Comparison of ENCODE assay signal across 11 cellular contexts in the genomic region with DNA sequence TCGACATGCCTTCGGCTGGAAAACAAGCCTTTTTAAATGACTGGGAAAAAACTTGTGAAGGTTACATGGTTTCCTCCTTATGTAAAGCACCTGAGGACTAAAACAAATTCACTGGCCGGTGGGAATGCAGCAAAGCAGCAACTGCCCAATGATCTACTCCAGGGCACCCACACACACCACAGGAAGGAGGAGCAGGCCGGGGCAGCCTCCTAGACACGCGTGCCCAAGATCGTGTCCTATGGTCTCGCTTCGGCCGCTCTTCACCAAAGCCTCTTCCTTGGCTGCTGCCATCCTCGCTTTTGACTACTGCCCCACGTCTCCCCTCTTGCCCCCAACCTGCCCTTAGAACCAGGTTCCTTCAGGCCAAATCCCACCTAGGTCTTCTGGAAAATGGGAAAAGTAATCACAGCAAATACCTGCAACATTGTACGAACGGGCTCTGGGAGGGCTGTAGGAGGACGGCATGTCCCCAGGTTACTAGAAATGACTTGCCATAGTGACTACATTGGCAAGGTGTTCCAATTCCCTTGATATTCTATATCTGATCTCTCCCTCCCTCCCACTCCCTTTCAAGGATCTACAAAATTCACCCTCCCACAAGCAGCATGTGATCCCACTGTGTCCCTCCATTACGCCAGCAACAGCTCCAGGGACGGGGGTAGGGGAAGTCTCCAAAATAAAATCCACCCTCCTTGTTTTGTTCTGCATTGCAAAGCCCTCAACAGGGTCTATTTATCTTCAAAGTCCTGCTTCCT.
DNase-seq lines count a peak whose midpoint lies in the region; ATAC-seq, FAIRE-seq and TF ChIP-seq lines count a peak whose summit lies in the region.
"Had no signal": no experiment of that assay in that cellular context is flagged by ENCODE, and none has a peak within 500 bp of the region (broad histone marks: within the 10 kb centered on the region; RNA-seq: fewer than 3 reads in every experiment).

No MANE protein-coding gene starts in this region.

- TF ChIP-seq EP300 in neural cell (conservative IDR thresholded peaks at IDR 0.05; ENCODE audit: poor library complexity, severe bottlenecking): no peak

- H3K4me2 ChIP-seq in neural cell (ENCODE audit: low read length): no peak overlapping the region

- H3K27me3 ChIP-seq in heart right ventricle (no peaks in the 10 kb centered on the region), neural cell (ENCODE audit: insufficient read depth, low read depth, low read length) (no peaks in the 10 kb centered on the region)

- DNase-seq in heart right ventricle (no peak), Right ventricle myocardium superior (no peak), coronary artery (ENCODE audit: low spot score) (no peak), urothelium cell line (ENCODE audit: low spot score) (no peak), GM20000 (ENCODE audit: low spot score) (no peak), MV-4-11 (lab: John Stamatoyannopoulos, UW) (no peak), NCI-H748 (lab: John Stamatoyannopoulos, UW; ENCODE audit: unreplicated experiment) (no peak)
- DNase-seq: activated CD8-positive, alpha-beta memory T cell treated with anti-CD3 and anti-CD28 coated beads for 24 hours; effector CD8-positive, alpha-beta T cell; OCI-M1 had no signal

- TF ChIP-seq CTCF in heart right ventricle (IDR thresholded peaks at IDR 0.05) (no peak), coronary artery (IDR thresholded peaks at IDR 0.05) (no peak), neural cell (IDR thresholded peaks at IDR 0.05; ENCODE audit: poor library complexity, severe bottlenecking) (no peak), GM20000 (IDR thresholded peaks at IDR 0.05; ENCODE audit: extremely low read depth, missing control alignments) (no peak)

- H3K79me2 ChIP-seq in neural cell (replicated peaks; ENCODE audit: insufficient read depth, low read length): peaks cover 7% of the 10 kb centered on the region

- H3K4me1 ChIP-seq in heart right ventricle: peaks cover 28 to 99% (median 87%) of the 10 kb centered on the region in 9 donors

- no peak overlapping the region for H2AFZ ChIP-seq in neural cell (ENCODE audit: low read depth, low read length)

- H3K4me3 ChIP-seq in heart right ventricle (no peak overlapping the region), coronary artery (peak overlapping the region; percentile 64), neural cell (ENCODE audit: low read length) (no peak overlapping the region)

- H3K9me2 ChIP-seq in neural cell (ENCODE audit: insufficient read depth, low read length): no peaks in the 10 kb centered on the region

- no peaks in the 10 kb centered on the region for H3F3A ChIP-seq in neural cell (ENCODE audit: insufficient read depth, low read length, poor library complexity, severe bottlenecking)

- H3K36me3 ChIP-seq in heart right ventricle: peaks cover 0 to 10% (median 0%) of the 10 kb centered on the region in 9 donors
- no peaks in the 10 kb centered on the region for H3K36me3 ChIP-seq in neural cell (ENCODE audit: insufficient read depth, low read length)

- TF ChIP-seq RAD21 in neural cell (conservative IDR thresholded peaks at IDR 0.05): no peak

- 81 to 86% methylated on average over 17 of the region's 17 CpGs for WGBS in heart right ventricle, 2 donors

- H3K9me3 ChIP-seq in heart right ventricle (no peaks in the 10 kb centered on the region), neural cell (ENCODE audit: low read length) (no peaks in the 10 kb centered on the region)

- FAIRE-seq in urothelium cell line (lab: Jason Lieb, UNC): peak; percentile 13

- no peaks in the 10 kb centered on the region for H4K20me1 ChIP-seq in neural cell (ENCODE audit: insufficient read depth)

- ATAC-seq in heart right ventricle: no peak
- ATAC-seq in Right ventricle myocardium superior (ENCODE audit: poor library complexity): no peak

- H3K27ac ChIP-seq in heart right ventricle (peak overlapping the region; percentile 68 to 94 (median 88)), coronary artery (peak overlapping the region; percentile 95 to 96), neural cell (ENCODE audit: low read length) (peak overlapping the region; percentile 40)

- H3K9ac ChIP-seq in neural cell (ENCODE audit: low read length): no peak overlapping the region

- intact Hi-C loops in heart right ventricle (cut with DNase I): no loop called here
- intact Hi-C loops in Right ventricle myocardium superior (cut with DNase I): loop anchor here (10.0 kb wide), 1 partner anchor 342 kb away; no protein-coding TSS in a partner anchor

TF ChIP-seq in neural cell, 6 proteins besides CTCF, POLR2A, EP300 and RAD21:
- TF ChIP-seq, protein P1, sequence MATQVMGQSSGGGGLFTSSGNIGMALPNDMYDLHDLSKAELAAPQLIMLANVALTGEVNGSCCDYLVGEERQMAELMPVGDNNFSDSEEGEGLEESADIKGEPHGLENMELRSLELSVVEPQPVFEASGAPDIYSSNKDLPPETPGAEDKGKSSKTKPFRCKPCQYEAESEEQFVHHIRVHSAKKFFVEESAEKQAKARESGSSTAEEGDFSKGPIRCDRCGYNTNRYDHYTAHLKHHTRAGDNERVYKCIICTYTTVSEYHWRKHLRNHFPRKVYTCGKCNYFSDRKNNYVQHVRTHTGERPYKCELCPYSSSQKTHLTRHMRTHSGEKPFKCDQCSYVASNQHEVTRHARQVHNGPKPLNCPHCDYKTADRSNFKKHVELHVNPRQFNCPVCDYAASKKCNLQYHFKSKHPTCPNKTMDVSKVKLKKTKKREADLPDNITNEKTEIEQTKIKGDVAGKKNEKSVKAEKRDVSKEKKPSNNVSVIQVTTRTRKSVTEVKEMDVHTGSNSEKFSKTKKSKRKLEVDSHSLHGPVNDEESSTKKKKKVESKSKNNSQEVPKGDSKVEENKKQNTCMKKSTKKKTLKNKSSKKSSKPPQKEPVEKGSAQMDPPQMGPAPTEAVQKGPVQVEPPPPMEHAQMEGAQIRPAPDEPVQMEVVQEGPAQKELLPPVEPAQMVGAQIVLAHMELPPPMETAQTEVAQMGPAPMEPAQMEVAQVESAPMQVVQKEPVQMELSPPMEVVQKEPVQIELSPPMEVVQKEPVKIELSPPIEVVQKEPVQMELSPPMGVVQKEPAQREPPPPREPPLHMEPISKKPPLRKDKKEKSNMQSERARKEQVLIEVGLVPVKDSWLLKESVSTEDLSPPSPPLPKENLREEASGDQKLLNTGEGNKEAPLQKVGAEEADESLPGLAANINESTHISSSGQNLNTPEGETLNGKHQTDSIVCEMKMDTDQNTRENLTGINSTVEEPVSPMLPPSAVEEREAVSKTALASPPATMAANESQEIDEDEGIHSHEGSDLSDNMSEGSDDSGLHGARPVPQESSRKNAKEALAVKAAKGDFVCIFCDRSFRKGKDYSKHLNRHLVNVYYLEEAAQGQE (IDR thresholded peaks at IDR 0.05; ENCODE audit: borderline replicate concordance): no peak
- TF ChIP-seq EZH2 (IDR thresholded peaks at IDR 0.05; ENCODE audit: borderline replicate concordance, insufficient read depth, low read length, poor library complexity, severe bottlenecking) (no peak), MXI1 (conservative IDR thresholded peaks at IDR 0.05; ENCODE audit: poor library complexity, severe bottlenecking) (no peak), POLR2AphosphoS5 (IDR thresholded peaks at IDR 0.05) (no peak), SMC3 (conservative IDR thresholded peaks at IDR 0.05; ENCODE audit: poor library complexity) (no peak), TAF1 (IDR thresholded peaks at IDR 0.05; ENCODE audit: low read depth) (no peak)

Comparison
In these comparisons a context has a peak if more than half of its experiments do, and no peak if none do; other contexts are left out.
1. H3K27ac ChIP-seq: peak in every context shown above with its lines; median percentile 96 in coronary artery; 88 in heart right ventricle; 40 in neural cell.